Comparison of ENCODE assay signal across 15 cellular contexts in genomic region chr10:71239131-71239915, GRCh38. TPM values are rescaled to one million over a fixed set of nuclear protein-coding genes. Genes with fewer than 3 reads are reported as not detected.
DNase-seq lines count a peak whose midpoint lies in the region; ATAC-seq and TF ChIP-seq lines count a peak whose summit lies in the region.
"Had no signal": no experiment of that assay in that cellular context is flagged by ENCODE, and none has a peak within 500 bp of the region (broad histone marks: within the 10 kb centered on the region; RNA-seq: fewer than 3 reads in every experiment).

No MANE protein-coding gene starts in this region.

- H3K27me3 Mint-ChIP-seq in stimulated activated naive CD8-positive, alpha-beta T cell treated with anti-CD3 and anti-CD28 coated beads, Interleukin-15, amount 100 ng/mL, for 72 hours = peaks cover 6% of the 10 kb centered on the region
- peaks cover 22% of the 10 kb centered on the region for H3K27me3 Mint-ChIP-seq in endothelial cell (ENCODE audit: unreplicated experiment)

- H4K12ac ChIP-seq in trophoblast cell (ENCODE audit: low read depth, low read length) = no peak overlapping the region

- H3K4me3 ChIP-seq in trophoblast cell (ENCODE audit: low read depth, low read length) = no peak overlapping the region
- H3K4me3 ChIP-seq: MG63, PC-9 had no signal

- WGBS in trophoblast cell (ENCODE audit: extremely low coverage, insufficient coverage, insufficient read length) = no CpG with 5 or more reads among the region's 13 CpGs

- H3K27ac ChIP-seq in trophoblast cell (ENCODE audit: low read depth, low read length) = no peak overlapping the region
- H3K27ac ChIP-seq: PC-9 had no signal

- H3K4me1 Mint-ChIP-seq in stimulated activated naive CD8-positive, alpha-beta T cell treated with anti-CD3 and anti-CD28 coated beads, Interleukin-15, amount 100 ng/mL, for 72 hours = peaks cover under 1% of the 10 kb centered on the region
- peaks cover 64% of the 10 kb centered on the region for H3K4me1 Mint-ChIP-seq in endothelial cell (ENCODE audit: unreplicated experiment)

- H3K9me3 ChIP-seq in trophoblast cell (ENCODE audit: insufficient read depth, low read depth, low read length) = no peaks in the 10 kb centered on the region
- H3K9me3 ChIP-seq: MG63 had no signal

- peak overlapping the region; percentile 28 for H2BK12ac ChIP-seq in trophoblast cell (ENCODE audit: low read length)

- H3K14ac ChIP-seq in trophoblast cell (ENCODE audit: low read length) = peak overlapping the region; percentile 14

- no peak overlapping the region for H2BK5ac ChIP-seq in trophoblast cell (ENCODE audit: low read depth, low read length, poor library complexity)

- no peak overlapping the region for H3K9ac ChIP-seq in trophoblast cell (ENCODE audit: low read length)

- H2BK120ac ChIP-seq in trophoblast cell (ENCODE audit: insufficient read depth, low read length, poor library complexity) = no peak overlapping the region

- H3K36me3 Mint-ChIP-seq in endothelial cell (ENCODE audit: low read depth, unreplicated experiment) = peaks cover 5% of the 10 kb centered on the region

- peaks cover 75 to 77% of the 10 kb centered on the region in 2 experiments for H3K4me1 ChIP-seq in trophoblast cell (ENCODE audit: control insufficient read depth in 1 of 2, insufficient read depth in 2 of 2, low read length in 2 of 2)

- H3K79me2 ChIP-seq in trophoblast cell (ENCODE audit: control insufficient read depth, insufficient read depth, low read length, poor library complexity) = peaks cover 23% of the 10 kb centered on the region

- no peak overlapping the region for H4K8ac ChIP-seq in trophoblast cell (ENCODE audit: low read depth, low read length)

- ATAC-seq in stimulated activated naive CD8-positive, alpha-beta T cell treated with anti-CD3 and anti-CD28 coated beads, Interleukin-15, amount 100 ng/mL, for 72 hours = peak; percentile 23
- no peak for ATAC-seq in stimulated activated naive CD8-positive, alpha-beta T cell treated with anti-CD3 and anti-CD28 coated beads, Interleukin-15, Interleukin-2, amounts not matched to agents 100 U/mL and 50 U/mL, for 24 hours
- ATAC-seq in GM18858 (IDR thresholded peaks at IDR 0.05; ENCODE audit: unreplicated experiment) (no peak), HG03521 (IDR thresholded peaks at IDR 0.05; ENCODE audit: unreplicated experiment) (no peak)

- no peaks in the 10 kb centered on the region for H3K9me3 Mint-ChIP-seq in stimulated activated naive CD8-positive, alpha-beta T cell treated with anti-CD3 and anti-CD28 coated beads, Interleukin-15, amount 100 ng/mL, for 72 hours
- H3K9me3 Mint-ChIP-seq in endothelial cell (ENCODE audit: unreplicated experiment) = no peaks in the 10 kb centered on the region

- DNase-seq in stimulated activated naive CD8-positive, alpha-beta T cell treated with anti-CD3 and anti-CD28 coated beads, Interleukin-15, amount 100 ng/mL, for 72 hours = no peak
- no peak for DNase-seq in stimulated activated naive CD8-positive, alpha-beta T cell treated with anti-CD3 and anti-CD28 coated beads, Interleukin-15, Interleukin-2, amounts not matched to agents 100 U/mL and 50 U/mL, for 24 hours
- DNase-seq in endothelial cell (ENCODE audit: low spot score) (no peak), trophoblast cell (no peak), SW 1271 (lab: John Stamatoyannopoulos, UW) (no peak)
- DNase-seq: COR-L47, DMS153, Karpas-422, MG63, NCI-H1092 treated with DMSO at 0.1 percent for 48 hours, NCI-H2081 treated with DMSO at 0.1 percent for 48 hours, NCI-H524, PC-9 had no signal

- no peak for TF ChIP-seq CTCF in endothelial cell (IDR thresholded peaks at IDR 0.05; ENCODE audit: unreplicated experiment)

- peak overlapping the region; percentile 28 for H3K4ac ChIP-seq in trophoblast cell (ENCODE audit: low read depth, low read length)

- H4K91ac ChIP-seq in trophoblast cell (ENCODE audit: low read depth, low read length) = peak overlapping the region; percentile 21

- H3K79me1 ChIP-seq in trophoblast cell (ENCODE audit: low read length) = peaks cover 52% of the 10 kb centered on the region

- H2AK5ac ChIP-seq in trophoblast cell (ENCODE audit: low read length) = peak overlapping the region; percentile 23

- H3K4me3 Mint-ChIP-seq in stimulated activated naive CD8-positive, alpha-beta T cell treated with anti-CD3 and anti-CD28 coated beads, Interleukin-15, amount 100 ng/mL, for 72 hours = no peak overlapping the region
- H3K4me3 Mint-ChIP-seq in endothelial cell (ENCODE audit: unreplicated experiment) = peak overlapping the region; percentile 51

- H3K18ac ChIP-seq in trophoblast cell (ENCODE audit: low read length) = peak overlapping the region; percentile 24

- H3K4me2 ChIP-seq in trophoblast cell (ENCODE audit: low read length) = no peak overlapping the region
- H3K4me2 ChIP-seq: PC-9 had no signal

- H3K27me3 ChIP-seq in trophoblast cell (ENCODE audit: insufficient read depth, low read length) = no peaks in the 10 kb centered on the region
- H3K27me3 ChIP-seq: MG63 had no signal

- peaks cover 0 to 3% of the 10 kb centered on the region in 2 experiments for H3K36me3 ChIP-seq in trophoblast cell (ENCODE audit: control insufficient read depth in 1 of 2, insufficient read depth in 2 of 2, low read length in 2 of 2)
- H3K36me3 ChIP-seq: MG63 had no signal

- H3K27ac Mint-ChIP-seq in stimulated activated naive CD8-positive, alpha-beta T cell treated with anti-CD3 and anti-CD28 coated beads, Interleukin-15, amount 100 ng/mL, for 72 hours = no peak overlapping the region
- no peak overlapping the region for H3K27ac Mint-ChIP-seq in endothelial cell (ENCODE audit: unreplicated experiment)

- H3K23ac ChIP-seq in trophoblast cell (ENCODE audit: low read length) = no peak overlapping the region

- H2AFZ ChIP-seq in trophoblast cell (ENCODE audit: insufficient read depth, low read length, poor library complexity) = no peak overlapping the region
- H2AFZ ChIP-seq: PC-9 had no signal

RNA-seq across cellular contexts. Expression of gene UNC5B, which starts 27.0 kb away (rescaled TPM):
- 231 TPM for total RNA-seq in endothelial cell (ENCODE audit: unreplicated experiment)
- 54.7 and 55.5 TPM in 2 replicates for polyA plus RNA-seq in trophoblast cell (2013)
